Comparison of ENCODE assay signal across 1 cellular context in the genomic region with DNA sequence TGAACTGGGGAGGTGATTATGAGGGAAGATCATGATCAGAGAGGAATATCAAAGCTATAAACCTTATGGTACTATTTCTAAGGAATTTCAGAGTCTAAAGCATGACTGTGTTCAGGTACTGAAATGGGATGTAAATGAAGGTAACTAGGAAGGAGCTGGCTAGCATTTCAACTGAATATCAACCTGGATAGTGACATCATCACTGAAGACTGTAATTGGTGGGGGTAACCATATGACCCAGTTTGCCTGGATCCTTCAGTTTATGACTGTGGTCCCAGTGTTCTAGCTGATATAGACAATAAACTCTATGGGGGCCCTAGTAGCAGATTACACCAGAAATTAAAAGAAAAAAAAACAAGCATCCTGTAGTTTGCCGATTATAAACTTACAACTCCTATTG.
TF ChIP-seq lines count a peak whose summit lies in the region.

No MANE protein-coding gene starts in this region.

TF ChIP-seq in GM23338, 12 proteins besides CTCF, POLR2A, EP300 and RAD21 (continued from another document):
- TF ChIP-seq, protein P1, sequence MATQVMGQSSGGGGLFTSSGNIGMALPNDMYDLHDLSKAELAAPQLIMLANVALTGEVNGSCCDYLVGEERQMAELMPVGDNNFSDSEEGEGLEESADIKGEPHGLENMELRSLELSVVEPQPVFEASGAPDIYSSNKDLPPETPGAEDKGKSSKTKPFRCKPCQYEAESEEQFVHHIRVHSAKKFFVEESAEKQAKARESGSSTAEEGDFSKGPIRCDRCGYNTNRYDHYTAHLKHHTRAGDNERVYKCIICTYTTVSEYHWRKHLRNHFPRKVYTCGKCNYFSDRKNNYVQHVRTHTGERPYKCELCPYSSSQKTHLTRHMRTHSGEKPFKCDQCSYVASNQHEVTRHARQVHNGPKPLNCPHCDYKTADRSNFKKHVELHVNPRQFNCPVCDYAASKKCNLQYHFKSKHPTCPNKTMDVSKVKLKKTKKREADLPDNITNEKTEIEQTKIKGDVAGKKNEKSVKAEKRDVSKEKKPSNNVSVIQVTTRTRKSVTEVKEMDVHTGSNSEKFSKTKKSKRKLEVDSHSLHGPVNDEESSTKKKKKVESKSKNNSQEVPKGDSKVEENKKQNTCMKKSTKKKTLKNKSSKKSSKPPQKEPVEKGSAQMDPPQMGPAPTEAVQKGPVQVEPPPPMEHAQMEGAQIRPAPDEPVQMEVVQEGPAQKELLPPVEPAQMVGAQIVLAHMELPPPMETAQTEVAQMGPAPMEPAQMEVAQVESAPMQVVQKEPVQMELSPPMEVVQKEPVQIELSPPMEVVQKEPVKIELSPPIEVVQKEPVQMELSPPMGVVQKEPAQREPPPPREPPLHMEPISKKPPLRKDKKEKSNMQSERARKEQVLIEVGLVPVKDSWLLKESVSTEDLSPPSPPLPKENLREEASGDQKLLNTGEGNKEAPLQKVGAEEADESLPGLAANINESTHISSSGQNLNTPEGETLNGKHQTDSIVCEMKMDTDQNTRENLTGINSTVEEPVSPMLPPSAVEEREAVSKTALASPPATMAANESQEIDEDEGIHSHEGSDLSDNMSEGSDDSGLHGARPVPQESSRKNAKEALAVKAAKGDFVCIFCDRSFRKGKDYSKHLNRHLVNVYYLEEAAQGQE (IDR thresholded peaks at IDR 0.05; ENCODE audit: unreplicated experiment) = no peak
- TF ChIP-seq JUNB (IDR thresholded peaks at IDR 0.05; ENCODE audit: unreplicated experiment) = no peak
- TF ChIP-seq, protein P2, sequence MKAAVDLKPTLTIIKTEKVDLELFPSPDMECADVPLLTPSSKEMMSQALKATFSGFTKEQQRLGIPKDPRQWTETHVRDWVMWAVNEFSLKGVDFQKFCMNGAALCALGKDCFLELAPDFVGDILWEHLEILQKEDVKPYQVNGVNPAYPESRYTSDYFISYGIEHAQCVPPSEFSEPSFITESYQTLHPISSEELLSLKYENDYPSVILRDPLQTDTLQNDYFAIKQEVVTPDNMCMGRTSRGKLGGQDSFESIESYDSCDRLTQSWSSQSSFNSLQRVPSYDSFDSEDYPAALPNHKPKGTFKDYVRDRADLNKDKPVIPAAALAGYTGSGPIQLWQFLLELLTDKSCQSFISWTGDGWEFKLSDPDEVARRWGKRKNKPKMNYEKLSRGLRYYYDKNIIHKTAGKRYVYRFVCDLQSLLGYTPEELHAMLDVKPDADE (IDR thresholded peaks at IDR 0.05) = no peak
- TF ChIP-seq NANOG (IDR thresholded peaks at IDR 0.05; ENCODE audit: borderline replicate concordance) = no peak
- TF ChIP-seq EZH2phosphoT487 (IDR thresholded peaks at IDR 0.05; ENCODE audit: unreplicated experiment) = no peak
- no peak for TF ChIP-seq STAT1 (IDR thresholded peaks at IDR 0.05; ENCODE audit: unreplicated experiment)
- TF ChIP-seq CREB1 (CRISPR knock-in tag; IDR thresholded peaks at IDR 0.05; ENCODE audit: low read depth) = no peak
- TF ChIP-seq ZNF114 (CRISPR knock-in tag; IDR thresholded peaks at IDR 0.05) = no peak
- no peak for TF ChIP-seq ZNF331 (CRISPR knock-in tag; IDR thresholded peaks at IDR 0.05; ENCODE audit: low read depth)
- no peak for TF ChIP-seq EZH2 (IDR thresholded peaks at IDR 0.05; ENCODE audit: low read depth, unreplicated experiment)
